In genomic region chr11:102722804-102723203, GRCh38 we compare ENCODE assay signal across 1 cellular context.
TF ChIP-seq lines count a peak whose summit lies in the region.

No MANE protein-coding gene starts in this region.

TF ChIP-seq in K562, 482 proteins besides CTCF, POLR2A, EP300 and RAD21 (continued from another document):
- TF ChIP-seq EWSR1 (IDR thresholded peaks at IDR 0.05; ENCODE audit: borderline replicate concordance, low read depth, partially characterized antibody): no peak
